ENCODE assay signal across 20 cellular contexts in genomic region chr10:82874671-82875070, GRCh38.
"Had no signal": no experiment of that assay in that cellular context is flagged by ENCODE, and none has a peak within 500 bp of the region (broad histone marks: within the 10 kb centered on the region; RNA-seq: fewer than 3 reads in every experiment).

No MANE protein-coding gene starts in this region.

- H2AFZ ChIP-seq: neural progenitor cell had no signal

- H3K36me3 ChIP-seq: esophagus squamous epithelium, gastroesophageal sphincter, neural progenitor cell, ovary, right lobe of liver, spleen, stomach, thoracic aorta, upper lobe of right lung had no signal

- H3K4me3 Mint-ChIP-seq: central memory CD8-positive, alpha-beta T cell; naive B cell; neural progenitor cell; T-cell had no signal

- H3K4me3 ChIP-seq: esophagus squamous epithelium, gastroesophageal sphincter, neural progenitor cell, ovary, right lobe of liver, spleen, stomach, thoracic aorta, upper lobe of right lung had no signal

- H3K27me3 Mint-ChIP-seq: central memory CD8-positive, alpha-beta T cell; naive B cell; T-cell had no signal

- H3K36me3 Mint-ChIP-seq: naive B cell, neural progenitor cell, T-cell had no signal

- H3K4me2 ChIP-seq: neural progenitor cell had no signal

- H3K4me1 Mint-ChIP-seq: central memory CD8-positive, alpha-beta T cell; naive B cell; neural progenitor cell; T-cell had no signal

- H3K27ac Mint-ChIP-seq: naive B cell, neural progenitor cell, T-cell had no signal

- DNase-seq: activated CD4-positive, alpha-beta T cell treated with anti-CD3 and anti-CD28 coated beads for 1 hour; activated CD4-positive, alpha-beta T cell treated with anti-CD3 and anti-CD28 coated beads, Interleukin-2, amount 50 U/mL, for 4 hours; activated naive CD4-positive, alpha-beta T cell treated with Interleukin-2 at 50 U/mL for 16 hours; activated T-cell treated with anti-CD3 and anti-CD28 coated beads for 4 hours; cortex of kidney; effector CD4-positive, alpha-beta T cell; esophagus squamous epithelium; naive B cell; ovary; right lobe of liver; spleen; stomach; T-cell; T1000; upper lobe of right lung had no signal

- H3K9ac ChIP-seq: neural progenitor cell had no signal

- H3K27ac ChIP-seq: esophagus squamous epithelium, gastroesophageal sphincter, neural progenitor cell, ovary, right lobe of liver, spleen, stomach, thoracic aorta, upper lobe of right lung, VCaP had no signal

- H3K27me3 ChIP-seq: esophagus squamous epithelium, gastroesophageal sphincter, neural progenitor cell, ovary, right lobe of liver, spleen, stomach, upper lobe of right lung had no signal

- H3K4me1 ChIP-seq: esophagus squamous epithelium, gastroesophageal sphincter, neural progenitor cell, right lobe of liver, spleen, stomach, upper lobe of right lung had no signal

- H3K9me3 Mint-ChIP-seq: neural progenitor cell had no signal

- H3K9me3 ChIP-seq: esophagus squamous epithelium, gastroesophageal sphincter, ovary, right lobe of liver, spleen, stomach, thoracic aorta, upper lobe of right lung had no signal

- ATAC-seq: gastroesophageal sphincter, right lobe of liver, T-cell, upper lobe of right lung had no signal
